25 cellular contexts compared by ENCODE assay signal in genomic region chr9:122848256-122848943, GRCh38. TPM values are rescaled to one million over a fixed set of nuclear protein-coding genes. Genes with fewer than 3 reads are reported as not detected.
"Had no signal": no experiment of that assay in that cellular context is flagged by ENCODE, and none has a peak within 500 bp of the region (broad histone marks: within the 10 kb centered on the region; RNA-seq: fewer than 3 reads in every experiment).

No MANE protein-coding gene starts in this region.

- H3K4me3 Mint-ChIP-seq: brain; central memory CD8-positive, alpha-beta T cell; natural killer cell treated with Interleukin-12 subunit alpha and Interleukin-12 subunit beta and Interleukin-15 and Interleukin-18, amount 100 ng/mL, for 72 hours; stimulated activated naive B cell treated with anti-CD40 and anti-IgM and Interleukin-4, amounts not matched to agents 10 μg/mL and 1 μg/mL and 100 μg/mL, for 72 hours; T-helper 1 cell treated with Interleukin-12 subunit alpha and Interleukin-12 subunit beta and Interleukin-4 antibody, amounts not matched to agents 30 μg/mL and 1 μg/mL, for 36 hours; type B pancreatic cell had no signal

- H3K27me3 Mint-ChIP-seq: brain; central memory CD8-positive, alpha-beta T cell; natural killer cell treated with Interleukin-12 subunit alpha and Interleukin-12 subunit beta and Interleukin-15 and Interleukin-18, amount 100 ng/mL, for 72 hours; progenitor cell of endocrine pancreas; stimulated activated naive B cell treated with anti-CD40 and anti-IgM and Interleukin-4, amounts not matched to agents 10 μg/mL and 1 μg/mL and 100 μg/mL, for 72 hours; type B pancreatic cell had no signal

- H3K4me1 ChIP-seq: gastrocnemius medialis, heart right ventricle, spleen, suprapubic skin had no signal

- H3K4me3 ChIP-seq: gastrocnemius medialis, heart right ventricle, mucosa of descending colon, spleen, suprapubic skin had no signal

- H3K27ac Mint-ChIP-seq: brain; natural killer cell treated with Interleukin-12 subunit alpha and Interleukin-12 subunit beta and Interleukin-15 and Interleukin-18, amount 100 ng/mL, for 72 hours; progenitor cell of endocrine pancreas; stimulated activated naive B cell treated with anti-CD40 and anti-IgM and Interleukin-4, amounts not matched to agents 10 μg/mL and 1 μg/mL and 100 μg/mL, for 72 hours; type B pancreatic cell had no signal

- H3K9me3 ChIP-seq: gastrocnemius medialis, heart right ventricle, mucosa of descending colon, spleen, suprapubic skin had no signal

- ATAC-seq: gastrocnemius medialis; heart right ventricle; mucosa of descending colon; natural killer cell treated with Interleukin-12 subunit alpha and Interleukin-12 subunit beta and Interleukin-15 and Interleukin-18, amount 100 ng/mL, for 72 hours; sciatic nerve; SK-N-SH treated with all-trans-retinoic acid at 6 μM for 48 hours; stimulated activated naive B cell treated with anti-CD40 and anti-IgM and Interleukin-4, amounts not matched to agents 10 μg/mL and 1 μg/mL and 100 μg/mL, for 72 hours had no signal

- H3K9me3 Mint-ChIP-seq: central memory CD8-positive, alpha-beta T cell; natural killer cell treated with Interleukin-12 subunit alpha and Interleukin-12 subunit beta and Interleukin-15 and Interleukin-18, amount 100 ng/mL, for 72 hours; stimulated activated naive B cell treated with anti-CD40 and anti-IgM and Interleukin-4, amounts not matched to agents 10 μg/mL and 1 μg/mL and 100 μg/mL, for 72 hours; T-helper 1 cell treated with Interleukin-12 subunit alpha and Interleukin-12 subunit beta and Interleukin-4 antibody, amounts not matched to agents 30 μg/mL and 1 μg/mL, for 36 hours; type B pancreatic cell had no signal

- H3K27ac ChIP-seq: gastrocnemius medialis, heart right ventricle, spleen, suprapubic skin had no signal

- H3K27me3 ChIP-seq: gastrocnemius medialis, heart right ventricle, spleen, suprapubic skin had no signal

- DNase-seq: activated CD4-positive, alpha-beta T cell treated with anti-CD3 and anti-CD28 coated beads, Interleukin-2, amount 50 U/mL, for 48 hours; activated CD4-positive, CD25-positive, alpha-beta regulatory T cell; activated CD8-positive, alpha-beta memory T cell treated with anti-CD3 and anti-CD28 coated beads, Interleukin-2, amount 50 U/mL, for 48 hours; activated gamma-delta T cell treated with Interleukin-2 at 50 U/mL for 16 hours; amniotic stem cell; cortex of kidney; effector CD8-positive, alpha-beta T cell; gastrocnemius medialis; heart right ventricle; mammary epithelial cell; mucosa of descending colon; nucleus accumbens; spleen; stimulated activated CD4-positive, alpha-beta T cell treated with anti-CD3 and anti-CD28 coated beads, Interleukin-1b, Interleukin-23, amount 100 ng/mL, for 48 hours; stimulated activated naive B cell treated with anti-CD40 and anti-IgM and Interleukin-4, amounts not matched to agents 10 μg/mL and 1 μg/mL and 100 μg/mL, for 72 hours had no signal

- H3K4me1 Mint-ChIP-seq: brain had no signal

RNA-seq across cellular contexts. Expression of gene OR1K1, which starts 48.5 kb away (rescaled TPM):
- total RNA-seq: fibroblast of lung; gastrocnemius medialis; heart right ventricle; mammary epithelial cell; mucosa of descending colon; natural killer cell treated with Interleukin-12 subunit alpha and Interleukin-12 subunit beta and Interleukin-15 and Interleukin-18, amount 100 ng/mL, for 72 hours; progenitor cell of endocrine pancreas; sciatic nerve; spleen; suprapubic skin had no signal
- polyA plus RNA-seq: fibroblast of lung, heart right ventricle, mammary epithelial cell, spleen had no signal

RNA-seq across cellular contexts. Expression of gene OR5C1, which starts 59.7 kb away (rescaled TPM):
- total RNA-seq: fibroblast of lung; gastrocnemius medialis; heart right ventricle; mammary epithelial cell; mucosa of descending colon; natural killer cell treated with Interleukin-12 subunit alpha and Interleukin-12 subunit beta and Interleukin-15 and Interleukin-18, amount 100 ng/mL, for 72 hours; progenitor cell of endocrine pancreas; sciatic nerve; spleen; suprapubic skin had no signal
- polyA plus RNA-seq: fibroblast of lung, heart right ventricle, mammary epithelial cell, spleen had no signal
